8 cellular contexts compared by ENCODE assay signal in genomic region chr2:200756618-200757321, GRCh38. TPM values are rescaled to one million over a fixed set of nuclear protein-coding genes. Genes with fewer than 3 reads are reported as not detected.
A peak's percentile ranks its signal among the peaks of the same experiment; 100 is the strongest.
DNase-seq lines count a peak whose midpoint lies in the region; ATAC-seq and TF ChIP-seq lines count a peak whose summit lies in the region.

No MANE protein-coding gene starts in this region.

- no peaks in the 10 kb centered on the region for H3K27me3 ChIP-seq in liver (ENCODE audit: control insufficient read depth in 4 of 4, insufficient read depth in 4 of 4, low read length in 3 of 4)

- H3K9ac ChIP-seq in liver (ENCODE audit: low read depth in 1 of 2, low read length in 2 of 2): no peak overlapping the region

- peak overlapping the region in 1 of 2 donors; percentile 16 for H3K27ac ChIP-seq in liver (ENCODE audit: low read depth in 1 of 2, low read length in 2 of 2)

- peak; percentile 86 for ATAC-seq in HG02759 (IDR thresholded peaks at IDR 0.05; ENCODE audit: unreplicated experiment)

- WGBS in liver: 44% methylated on average over 4 of the region's 4 CpGs

- TF ChIP-seq RAD21 in liver (IDR thresholded peaks at IDR 0.05): peak in 1 of 2 donors; percentile 42

- H3K9me3 ChIP-seq in liver (ENCODE audit: control insufficient read depth in 4 of 4, low read length in 3 of 4): no peaks in the 10 kb centered on the region

- no peak for TF ChIP-seq CTCF in liver (IDR thresholded peaks at IDR 0.05; ENCODE audit: low read depth, low read length, missing input control)

- H3K4me1 ChIP-seq in liver (ENCODE audit: control insufficient read depth in 4 of 4, insufficient read depth in 4 of 4, low read length in 3 of 4): peaks cover 4 to 18% (median 10%) of the 10 kb centered on the region in 4 donors

- peak; percentile 83 for DNase-seq in DMS53 treated with DMSO at 0.1 percent for 48 hours (lab: John Stamatoyannopoulos, UW; ENCODE audit: unreplicated experiment)
- peak; percentile 28 to 66 for DNase-seq in SW 1271 (lab: John Stamatoyannopoulos, UW)
- no peak for DNase-seq in NCI-H1105 treated with DMSO at 0.1 percent for 48 hours (lab: John Stamatoyannopoulos, UW)
- DNase-seq in activated naive CD4-positive, alpha-beta T cell treated with Interleukin-2 at 50 U/mL for 16 hours: no peak
- no peak for DNase-seq in stimulated activated CD4-positive, alpha-beta T cell treated with anti-CD3 and anti-CD28 coated beads, Interleukin-4, amount 100 ng/mL, for 1 hour
- DNase-seq in Kasumi-1 (lab: John Stamatoyannopoulos, UW): no peak

- peak overlapping the region in 1 of 3 donors; percentile 21 for H3K4me3 ChIP-seq in liver (ENCODE audit: low read depth in 1 of 3, low read length in 3 of 3)

- no peaks in the 10 kb centered on the region for H3K36me3 ChIP-seq in liver (ENCODE audit: control insufficient read depth in 4 of 4, insufficient read depth in 3 of 4, low read depth in 1 of 4, low read length in 3 of 4)

TF ChIP-seq in liver, 16 proteins besides CTCF, POLR2A, EP300 and RAD21:
- TF ChIP-seq RXRA (IDR thresholded peaks at IDR 0.05) (peak in 1 of 2 donors; percentile 63), REST (IDR thresholded peaks at IDR 0.05) (no peak), FOXA1 (IDR thresholded peaks at IDR 0.05) (peak; percentile 82), FOXA2 (IDR thresholded peaks at IDR 0.05) (peak; percentile 92), GABPA (IDR thresholded peaks at IDR 0.05 in 1 of 2, conservative IDR thresholded peaks at IDR 0.05 in 1 of 2) (no peak), SP1 (IDR thresholded peaks at IDR 0.05) (peak; percentile 57), MAX (IDR thresholded peaks at IDR 0.05) (peak; percentile 56), YY1 (IDR thresholded peaks at IDR 0.05) (peak; percentile 51), TAF1 (conservative IDR thresholded peaks at IDR 0.05) (no peak), HNF4G (IDR thresholded peaks at IDR 0.05) (no peak), JUND (IDR thresholded peaks at IDR 0.05) (peak; percentile 80 to 94), ATF3 (IDR thresholded peaks at IDR 0.05) (peak; percentile 50), ZBTB33 (IDR thresholded peaks at IDR 0.05) (no peak), EGR1 (IDR thresholded peaks at IDR 0.05; ENCODE audit: low read depth in 2 of 2) (peak in 1 of 2 donors; percentile 38), HNF4A (conservative IDR thresholded peaks at IDR 0.05) (peak; percentile 78 to 86), NR2F2 (IDR thresholded peaks at IDR 0.05) (no peak)

RNA-seq across cellular contexts. Expression of gene BZW1, which starts 54.9 kb away (rescaled TPM):
- total RNA-seq in liver: 100 to 1,000 TPM; 169 to 189 TPM
- polyA plus RNA-seq in liver: 100 to 1,000 TPM in 1 of 2 donors, 10 to 100 TPM in 1; 63.0 to 154 TPM

Comparison
In these comparisons a context has a peak if more than half of its experiments do, and no peak if none do; other contexts are left out.
1. DNase-seq: peak in DMS53 treated with DMSO at 0.1 percent for 48 hours (single experiment) and SW 1271 (2 of 2); none in NCI-H1105 treated with DMSO at 0.1 percent for 48 hours (single experiment), activated naive CD4-positive, alpha-beta T cell treated with Interleukin-2 at 50 U/mL for 16 hours (single experiment), stimulated activated CD4-positive, alpha-beta T cell treated with anti-CD3 and anti-CD28 coated beads, Interleukin-4, amount 100 ng/mL, for 1 hour (single experiment) and Kasumi-1 (0 of 2).